In genomic region chr1:209808059-209808494, GRCh38 we compare ENCODE assay signal across 9 cellular contexts. TPM values are rescaled to one million over a fixed set of nuclear protein-coding genes. Genes with fewer than 3 reads are reported as not detected.
DNase-seq lines count a peak whose midpoint lies in the region; TF ChIP-seq lines count a peak whose summit lies in the region.
"Had no signal": no experiment of that assay in that cellular context is flagged by ENCODE, and none has a peak within 500 bp of the region (broad histone marks: within the 10 kb centered on the region; RNA-seq: fewer than 3 reads in every experiment).

No MANE protein-coding gene starts in this region.

- no peak overlapping the region for H3K4ac ChIP-seq in H9 (ENCODE audit: low read depth, low read length)

- TF ChIP-seq POLR2A in thyroid gland (IDR thresholded peaks at IDR 0.05) = no peak

- no peaks in the 10 kb centered on the region for H3K36me3 ChIP-seq in thyroid gland

- H3K36me3 Mint-ChIP-seq in H9 (ENCODE audit: insufficient read depth in 1 of 3, low read depth in 3 of 3) = no peaks in the 10 kb centered on the region

- no peak overlapping the region for H3K9ac ChIP-seq in H9 (ENCODE audit: extremely low read depth, insufficient read length, low read length)

- no peak overlapping the region for H2BK5ac ChIP-seq in H9 (ENCODE audit: insufficient read length, low read length)

- H3K79me2 ChIP-seq in H9 (ENCODE audit: insufficient read depth, low read length) = no peaks in the 10 kb centered on the region

- no peak overlapping the region for H3K4me3 Mint-ChIP-seq in H9
- H3K4me3 Mint-ChIP-seq: B cell had no signal

- no peak overlapping the region for H4K91ac ChIP-seq in H9 (ENCODE audit: insufficient read length, low read depth, low read length)

- H3K79me1 ChIP-seq in H9 (ENCODE audit: insufficient read depth, low read depth, low read length, poor library complexity, severe bottlenecking) = no peaks in the 10 kb centered on the region

- H2AFZ ChIP-seq in H9 (ENCODE audit: low read length) = no peak overlapping the region

- peaks cover 3% of the 10 kb centered on the region for H3K27me3 Mint-ChIP-seq in H9 (ENCODE audit: low read depth)

- DNase-seq in NCI-H2081 (lab: John Stamatoyannopoulos, UW) (peak; percentile 15 to 43), NCI-H2081 treated with DMSO at 0.1 percent for 48 hours (lab: John Stamatoyannopoulos, UW) (no peak), RWPE1 (ENCODE audit: low spot score) (peak; percentile 92), foreskin fibroblast (peak; percentile 98), thyroid gland (peak; percentile 74 to 80), H9 (no peak)
- no peak for DNase-seq in activated naive CD4-positive, alpha-beta T cell (lab: John Stamatoyannopoulos, UW)
- no peak for DNase-seq in stimulated activated CD4-positive, alpha-beta T cell treated with anti-CD3 and anti-CD28 coated beads, Interleukin-4, amount 100 ng/mL, for 1 hour

- H2BK15ac ChIP-seq in H9 (ENCODE audit: low read depth, low read length) = no peak overlapping the region; the same call in 1 of the 2 replicates

- peaks cover 16 to 37% of the 10 kb centered on the region in 2 donors for H3K4me1 ChIP-seq in thyroid gland
- H3K4me1 ChIP-seq in H9 (ENCODE audit: insufficient read depth, low read length) = no peaks in the 10 kb centered on the region

- TF ChIP-seq CTCF in RWPE1 (conservative IDR thresholded peaks at IDR 0.05; ENCODE audit: low read depth) = no peak
- TF ChIP-seq CTCF in foreskin fibroblast (IDR thresholded peaks at IDR 0.05; ENCODE audit: low read depth, low read length) = no peak
- TF ChIP-seq CTCF in thyroid gland (IDR thresholded peaks at IDR 0.05) = no peak
- TF ChIP-seq CTCF in H9 (conservative IDR thresholded peaks at IDR 0.05) = no peak

- H2BK12ac ChIP-seq in H9 (ENCODE audit: insufficient read length, low read depth, low read length) = no peak overlapping the region

- no peaks in the 10 kb centered on the region for H4K20me1 ChIP-seq in H9 (ENCODE audit: control insufficient read depth, insufficient read depth, insufficient read length)

- H4K8ac ChIP-seq in H9 (replicated peaks; ENCODE audit: insufficient read length, low read depth, low read length) = no peak overlapping the region

- H3K27me3 ChIP-seq in thyroid gland = no peaks in the 10 kb centered on the region
- H3K27me3 ChIP-seq in H9 (ENCODE audit: insufficient read depth, low read length) = no peaks in the 10 kb centered on the region

- H3K9me3 ChIP-seq in thyroid gland (no peaks in the 10 kb centered on the region), H9 (ENCODE audit: control insufficient read depth, low read depth, low read length) (no peaks in the 10 kb centered on the region)

- H3T11ph ChIP-seq in H9 (ENCODE audit: low read length) = no peak overlapping the region

- H3K23me2 ChIP-seq in H9 (ENCODE audit: insufficient read length, low read depth, low read length, poor library complexity, severe bottlenecking) = peaks cover 8% of the 10 kb centered on the region

- no peak overlapping the region for H3K14ac ChIP-seq in H9 (ENCODE audit: insufficient read depth, low read length)

- H3K4me2 ChIP-seq in H9 (ENCODE audit: insufficient read depth, insufficient read length, low read length) = no peak overlapping the region

- H4K5ac ChIP-seq in H9 (ENCODE audit: insufficient read length, low read depth, low read length) = no peak overlapping the region

- H2BK20ac ChIP-seq in H9 (ENCODE audit: low read depth, low read length, poor library complexity, severe bottlenecking) = no peak overlapping the region

- CTCF ChIA-PET in RWPE1 (lab: Yijun Ruan, JAX) = interaction anchor here (2.4 kb wide), 1 partner anchor 15 kb away, joined by 19 read pairs; no protein-coding TSS in a partner anchor

- no peak overlapping the region for H3K18ac ChIP-seq in H9 (ENCODE audit: insufficient read length, low read depth, low read length)

- intact Hi-C loops in thyroid gland (cut with DNase I) = no loop called here

- POLR2A ChIA-PET in RWPE1 (lab: Yijun Ruan, JAX; ENCODE audit: low non-redundant PET) = interaction anchor here (1.3 kb wide), 1 partner anchor 8 kb away, joined by 16 read pairs; no protein-coding TSS in a partner anchor

- H3K4me3 ChIP-seq in foreskin fibroblast (ENCODE audit: low read depth in 1 of 2, low read length in 2 of 2) (no peak overlapping the region), thyroid gland (replicated peaks in 1 of 3) (no peak overlapping the region)

- H3K56ac ChIP-seq in H9 (ENCODE audit: insufficient read length, low read depth, low read length) = no peak overlapping the region

- H3K9me3 Mint-ChIP-seq in H9 = no peaks in the 10 kb centered on the region

- H3K27ac Mint-ChIP-seq in H9 = no peak overlapping the region
- H3K27ac Mint-ChIP-seq: B cell had no signal

- H2AK5ac ChIP-seq in H9 (ENCODE audit: insufficient read length, low read length) = no peak overlapping the region

- H3K27ac ChIP-seq in RWPE1 = peak overlapping the region; percentile 71
- peak overlapping the region in 2 of 3 donors; percentile 27 to 46 for H3K27ac ChIP-seq in thyroid gland
- no peak overlapping the region for H3K27ac ChIP-seq in H9 (ENCODE audit: insufficient read length, low read depth, low read length)

- peaks cover 15 to 16% of the 10 kb centered on the region in 2 experiments for H3K4me1 Mint-ChIP-seq in H9

- H3K23ac ChIP-seq in H9 (ENCODE audit: insufficient read length, low read depth, low read length) = no peak overlapping the region

- H2BK120ac ChIP-seq in H9 (ENCODE audit: low read depth, low read length, poor library complexity, severe bottlenecking) = no peak overlapping the region

RNA-seq across cellular contexts. Expression of gene IRF6, which starts 2.1 kb away (rescaled TPM):
- total RNA-seq in thyroid gland (10 to 100 TPM; 26.7 to 41.9 (median 32.7) TPM), H9 (2021) (7.1 and 8.9 TPM in 2 replicates)

RNA-seq across cellular contexts. Expression of gene UTP25, which starts 19.7 kb away (rescaled TPM):
- total RNA-seq in thyroid gland (10 to 100 TPM in 1 of 4 donors, 1 to 10 TPM in 3; 7.3 to 11.0 (median 7.8) TPM), H9 (2021) (12.9 TPM in 2 replicates)

RNA-seq across cellular contexts. Expression of gene C1orf74, which starts 23.7 kb away (rescaled TPM):
- total RNA-seq in thyroid gland (1 to 10 TPM; 1.9 to 2.7 (median 2.3) TPM), H9 (2021) (2.1 and 2.4 TPM in 2 replicates)

RNA-seq across cellular contexts. Expression of gene TRAF3IP3, which starts 52.2 kb away (rescaled TPM):
- total RNA-seq in thyroid gland = 1 to 10 TPM in 3 of 4 donors, under 1 TPM in 1; 0.93 to 2.8 (median 2.3) TPM
- total RNA-seq in H9 (2021) = not detected in 2 replicates

Comparison
In these comparisons a context has a peak if more than half of its experiments do, and no peak if none do; other contexts are left out.
1. DNase-seq: peak in NCI-H2081 (2 of 2), RWPE1 (single experiment), foreskin fibroblast (2 of 2) and thyroid gland (2 of 2); none in NCI-H2081 treated with DMSO at 0.1 percent for 48 hours (single experiment), activated naive CD4-positive, alpha-beta T cell (0 of 4), H9 (single experiment) and stimulated activated CD4-positive, alpha-beta T cell treated with anti-CD3 and anti-CD28 coated beads, Interleukin-4, amount 100 ng/mL, for 1 hour (single experiment).